ENCODE assay signal across 21 cellular contexts in the genomic region with DNA sequence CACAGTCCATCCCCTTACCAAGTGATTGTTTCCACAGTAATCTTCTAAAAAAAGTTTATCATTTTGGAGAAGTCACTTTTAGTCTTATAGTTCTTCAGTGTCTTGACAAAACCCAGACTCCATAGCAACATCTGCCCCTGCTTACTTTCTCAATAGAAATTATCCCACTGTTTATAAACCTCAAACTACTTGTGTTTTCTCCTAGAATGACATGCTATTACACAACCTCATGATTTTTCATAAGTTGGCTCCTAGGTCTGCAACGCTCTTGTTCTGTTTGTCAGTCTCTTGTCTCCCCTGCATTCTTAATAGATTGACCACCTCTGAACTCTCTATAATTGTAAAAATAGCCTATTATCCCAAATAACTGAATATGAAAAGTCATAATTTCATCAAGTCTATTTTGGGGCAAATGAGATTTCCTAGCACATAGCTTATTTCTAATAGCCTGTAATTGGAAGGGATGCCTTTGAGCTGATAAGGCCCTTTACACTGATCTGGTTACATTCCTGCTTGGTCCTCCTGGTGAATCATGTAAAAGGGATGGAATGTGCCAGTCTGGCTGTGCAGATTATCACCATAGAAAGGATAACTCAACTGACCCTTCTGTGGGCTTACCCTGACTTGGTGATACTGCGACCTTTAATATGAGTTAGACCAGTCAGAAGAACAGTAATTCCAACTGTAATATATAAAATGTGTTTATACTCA.
DNase-seq lines count a peak whose midpoint lies in the region; ATAC-seq, FAIRE-seq and TF ChIP-seq lines count a peak whose summit lies in the region.
"Had no signal": no experiment of that assay in that cellular context is flagged by ENCODE, and none has a peak within 500 bp of the region (broad histone marks: within the 10 kb centered on the region; RNA-seq: fewer than 3 reads in every experiment).

No MANE protein-coding gene starts in this region.

- no peak overlapping the region for H4K8ac ChIP-seq in mesendoderm (ENCODE audit: low read depth, low read length)

- ATAC-seq in HG03378 (IDR thresholded peaks at IDR 0.05; ENCODE audit: unreplicated experiment) (no peak), GM18907 (IDR thresholded peaks at IDR 0.05; ENCODE audit: unreplicated experiment) (no peak), pancreas (no peak)
- ATAC-seq: activated CD4-positive, alpha-beta T cell treated with anti-CD3 and anti-CD28 coated beads for 36 hours; activated naive CD8-positive, alpha-beta T cell treated with anti-CD3 and anti-CD28 coated beads, Interleukin-2, amount 50 U/mL, for 24 hours; esophagus mucosa; psoas muscle had no signal

- H3K56ac ChIP-seq in mesendoderm (ENCODE audit: low read length), result no peak overlapping the region

- no peaks in the 10 kb centered on the region for H3K79me1 ChIP-seq in mesendoderm (ENCODE audit: low read length)

- H3K18ac ChIP-seq in mesendoderm (ENCODE audit: low read length), result no peak overlapping the region

- H3K79me2 ChIP-seq in mesendoderm (ENCODE audit: control insufficient read depth, insufficient read depth, low read length), result no peaks in the 10 kb centered on the region

- H2BK5ac ChIP-seq in mesendoderm (ENCODE audit: low read length), result no peak overlapping the region

- no peak overlapping the region for H3K4me3 ChIP-seq in epithelial cell of esophagus (ENCODE audit: low read length)
- H3K4me3 ChIP-seq in mesendoderm (ENCODE audit: low read length), result no peak overlapping the region
- no peak overlapping the region for H3K4me3 ChIP-seq in pancreas
- H3K4me3 ChIP-seq: psoas muscle, suprapubic skin had no signal

- H3K4me1 ChIP-seq in mesendoderm (ENCODE audit: control insufficient read depth, low read depth, low read length) (no peaks in the 10 kb centered on the region), pancreas (no peaks in the 10 kb centered on the region)
- H3K4me1 ChIP-seq: suprapubic skin had no signal

- H3K27ac ChIP-seq in mesendoderm (ENCODE audit: low read depth, low read length) (no peak overlapping the region), pancreas (no peak overlapping the region)
- H3K27ac ChIP-seq: psoas muscle, suprapubic skin had no signal

- no peak overlapping the region for H3K23ac ChIP-seq in mesendoderm (ENCODE audit: low read length)

- no peak overlapping the region for H3K9ac ChIP-seq in mesendoderm (ENCODE audit: low read length)

- DNase-seq in AG08395 (ENCODE audit: low spot score) (peak; percentile 47), NCI-H226 (peak; percentile 80), epithelial cell of esophagus (ENCODE audit: low read depth) (peak; percentile 4), mesendoderm (peak; percentile 73), CD1c-positive myeloid dendritic cell (ENCODE audit: extremely low spot score) (no peak), pancreas (no peak)
- DNase-seq: activated CD4-positive, alpha-beta T cell treated with anti-CD3 and anti-CD28 coated beads for 36 hours; activated naive CD8-positive, alpha-beta T cell treated with anti-CD3 and anti-CD28 coated beads, Interleukin-2, amount 50 U/mL, for 24 hours; CD4-positive, alpha-beta T cell; effector CD4-positive, alpha-beta T cell; hippocampal formation; Karpas-422; NCI-H1092; NCI-H524; nephron progenitor cell; psoas muscle; RPMI8226 had no signal

- H3K4me2 ChIP-seq in mesendoderm (ENCODE audit: low read length), result no peak overlapping the region

- no peak overlapping the region for H4K5ac ChIP-seq in mesendoderm (ENCODE audit: low read length)

- no CpG with 5 or more reads among the region's 2 CpGs for WGBS in mesendoderm (ENCODE audit: extremely low coverage, insufficient coverage, low lambda C conversion rate)
- WGBS in pancreas, 2 donors, result 83 to 92% methylated on average over 2 of the region's 2 CpGs

- H3K27me3 ChIP-seq in mesendoderm (ENCODE audit: insufficient read depth, low read length, poor library complexity) (no peaks in the 10 kb centered on the region), pancreas (no peaks in the 10 kb centered on the region)
- H3K27me3 ChIP-seq: suprapubic skin had no signal

- H3K4ac ChIP-seq in mesendoderm (ENCODE audit: low read depth, low read length), result no peak overlapping the region

- FAIRE-seq in pancreas (lab: Jason Lieb, UNC), result no peak

- intact Hi-C loops in pancreas (cut with DNase I), result no loop called here

- no peak overlapping the region for H2BK120ac ChIP-seq in mesendoderm (ENCODE audit: low read depth, low read length)

- no peak overlapping the region for H2AK5ac ChIP-seq in mesendoderm (ENCODE audit: low read length)

- no peak for TF ChIP-seq CTCF in epithelial cell of esophagus (IDR thresholded peaks at IDR 0.05; ENCODE audit: insufficient read depth, low read depth, low read length, missing control alignments)
- no peak for TF ChIP-seq CTCF in pancreas (IDR thresholded peaks at IDR 0.05)

- no peaks in the 10 kb centered on the region for H3K9me3 ChIP-seq in pancreas
- H3K9me3 ChIP-seq: psoas muscle, suprapubic skin had no signal

- no peaks in the 10 kb centered on the region for H3K36me3 ChIP-seq in mesendoderm (ENCODE audit: control insufficient read depth, insufficient read depth, low read length)
- no peaks in the 10 kb centered on the region for H3K36me3 ChIP-seq in pancreas
- H3K36me3 ChIP-seq: suprapubic skin had no signal

- no peak overlapping the region for H2BK15ac ChIP-seq in mesendoderm (replicated peaks; ENCODE audit: low read depth)

Comparison
In these comparisons a context has a peak if more than half of its experiments do, and no peak if none do; other contexts are left out.
1. DNase-seq: peak in AG08395 (single experiment), NCI-H226 (single experiment), epithelial cell of esophagus (single experiment) and mesendoderm (single experiment); none in CD1c-positive myeloid dendritic cell (single experiment) and pancreas (0 of 6).